Comparison of ENCODE assay signal across 30 cellular contexts in genomic region chr13:71606818-71607217, GRCh38.
"Had no signal": no experiment of that assay in that cellular context is flagged by ENCODE, and none has a peak within 500 bp of the region (broad histone marks: within the 10 kb centered on the region; RNA-seq: fewer than 3 reads in every experiment).

No MANE protein-coding gene starts in this region.

- ATAC-seq: activated CD4-positive, CD25-positive, alpha-beta regulatory T cell treated with anti-CD3 and anti-CD28 coated beads, Interleukin-2, amount 50 U/mL, for 24 hours; activated CD8-positive, alpha-beta T cell treated with anti-CD3 and anti-CD28 coated beads for 36 hours; activated T-cell treated with anti-CD3 and anti-CD28 coated beads, Interleukin-2, amount 50 U/mL, for 4 hours; activated T-helper 17 cell treated with anti-CD3 and anti-CD28 coated beads, Interleukin-2, amount 50 U/mL, for 72 hours; foreskin keratinocyte; gastrocnemius medialis; heart left ventricle had no signal

- H3K27me3 ChIP-seq: brain microvascular endothelial cell, esophagus muscularis mucosa, foreskin keratinocyte, gastrocnemius medialis, heart left ventricle had no signal

- FAIRE-seq: astrocyte, bronchial epithelial cell had no signal

- H3K4me3 ChIP-seq: coronary artery, dorsolateral prefrontal cortex, esophagus muscularis mucosa, gastrocnemius medialis, heart left ventricle had no signal

- H3K9me3 ChIP-seq: esophagus muscularis mucosa, gastrocnemius medialis, heart left ventricle had no signal

- H3K27ac ChIP-seq: brain microvascular endothelial cell, coronary artery, dorsolateral prefrontal cortex, esophagus muscularis mucosa, foreskin keratinocyte, gastrocnemius medialis, heart left ventricle, WERI-Rb-1 had no signal

- H3K36me3 ChIP-seq: brain microvascular endothelial cell, esophagus muscularis mucosa, gastrocnemius medialis, heart left ventricle, WERI-Rb-1 had no signal

- DNase-seq: activated B cell treated with CpG ODN at 0.5 μM for 24 hours; activated CD4-positive, alpha-beta T cell treated with anti-CD3 and anti-CD28 coated beads for 48 hours; activated CD4-positive, alpha-beta T cell treated with anti-CD3 and anti-CD28 coated beads, Interleukin-2, amount 50 U/mL, for 1 hour; activated CD4-positive, alpha-beta T cell treated with anti-CD3 and anti-CD28 coated beads, Interleukin-2, amount 50 U/mL, for 48 hours; activated CD8-positive, alpha-beta memory T cell treated with anti-CD3 and anti-CD28 coated beads for 24 hours; activated CD8-positive, alpha-beta T cell treated with anti-CD3 and anti-CD28 coated beads for 36 hours; activated effector memory CD4-positive, alpha-beta T cell treated with Interleukin-2 at 50 U/mL for 16 hours; activated gamma-delta T cell treated with Interleukin-2 at 50 U/mL for 16 hours; activated naive CD4-positive, alpha-beta T cell treated with anti-CD3 and anti-CD28 coated beads, Interleukin-2, amount 50 U/mL, for 16 hours; activated naive CD4-positive, alpha-beta T cell treated with Interleukin-2 at 50 U/mL for 16 hours; activated T-cell treated with anti-CD3 and anti-CD28 coated beads, Interleukin-2, amount 50 U/mL, for 4 hours; amniotic stem cell; anterior cingulate cortex; brain microvascular endothelial cell; dorsolateral prefrontal cortex; effector memory CD4-positive, alpha-beta T cell; endodermal cell; erythroblast; foreskin keratinocyte; gastrocnemius medialis; glutamatergic neuron; heart left ventricle; T1000; WERI-Rb-1 had no signal

- H3K4me1 ChIP-seq: esophagus muscularis mucosa, foreskin keratinocyte, gastrocnemius medialis, heart left ventricle had no signal
